In the genomic region with DNA sequence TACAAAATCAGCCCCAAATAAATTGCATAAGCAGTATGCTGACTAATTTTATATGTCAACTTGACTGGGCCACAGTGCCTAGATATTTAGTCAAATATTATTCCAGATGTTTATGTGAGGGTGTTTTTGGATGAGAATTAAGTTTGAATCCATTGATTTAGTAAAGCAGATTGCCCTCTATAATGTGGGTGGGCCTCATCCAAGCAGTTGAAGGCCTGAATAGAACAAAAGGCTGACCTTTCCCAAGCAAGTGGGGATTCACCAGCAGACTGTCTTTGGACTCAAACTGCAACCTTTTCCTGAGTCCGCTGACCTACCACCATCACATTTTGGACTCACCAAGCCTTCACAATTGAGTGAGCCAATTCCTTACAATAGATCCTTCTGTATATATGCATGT, we compare ENCODE assay signal across 1 cellular context.
TF ChIP-seq lines count a peak whose summit lies in the region.

No MANE protein-coding gene starts in this region.

TF ChIP-seq in IMR-90, 13 proteins besides CTCF, POLR2A, EP300 and RAD21 (continued from another document):
- TF ChIP-seq, protein P1, sequence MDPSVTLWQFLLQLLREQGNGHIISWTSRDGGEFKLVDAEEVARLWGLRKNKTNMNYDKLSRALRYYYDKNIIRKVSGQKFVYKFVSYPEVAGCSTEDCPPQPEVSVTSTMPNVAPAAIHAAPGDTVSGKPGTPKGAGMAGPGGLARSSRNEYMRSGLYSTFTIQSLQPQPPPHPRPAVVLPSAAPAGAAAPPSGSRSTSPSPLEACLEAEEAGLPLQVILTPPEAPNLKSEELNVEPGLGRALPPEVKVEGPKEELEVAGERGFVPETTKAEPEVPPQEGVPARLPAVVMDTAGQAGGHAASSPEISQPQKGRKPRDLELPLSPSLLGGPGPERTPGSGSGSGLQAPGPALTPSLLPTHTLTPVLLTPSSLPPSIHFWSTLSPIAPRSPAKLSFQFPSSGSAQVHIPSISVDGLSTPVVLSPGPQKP (IDR thresholded peaks at IDR 0.05; ENCODE audit: borderline replicate concordance, low read depth, low read length): no peak
- TF ChIP-seq MAZ (IDR thresholded peaks at IDR 0.05; ENCODE audit: borderline replicate concordance, low read depth, low read length): no peak
- TF ChIP-seq SMC3 (IDR thresholded peaks at IDR 0.05; ENCODE audit: low read depth, low read length): no peak
- TF ChIP-seq MAFK (IDR thresholded peaks at IDR 0.05; ENCODE audit: low read depth, low read length): no peak
